Comparison of ENCODE assay signal across 16 cellular contexts in the genomic region with DNA sequence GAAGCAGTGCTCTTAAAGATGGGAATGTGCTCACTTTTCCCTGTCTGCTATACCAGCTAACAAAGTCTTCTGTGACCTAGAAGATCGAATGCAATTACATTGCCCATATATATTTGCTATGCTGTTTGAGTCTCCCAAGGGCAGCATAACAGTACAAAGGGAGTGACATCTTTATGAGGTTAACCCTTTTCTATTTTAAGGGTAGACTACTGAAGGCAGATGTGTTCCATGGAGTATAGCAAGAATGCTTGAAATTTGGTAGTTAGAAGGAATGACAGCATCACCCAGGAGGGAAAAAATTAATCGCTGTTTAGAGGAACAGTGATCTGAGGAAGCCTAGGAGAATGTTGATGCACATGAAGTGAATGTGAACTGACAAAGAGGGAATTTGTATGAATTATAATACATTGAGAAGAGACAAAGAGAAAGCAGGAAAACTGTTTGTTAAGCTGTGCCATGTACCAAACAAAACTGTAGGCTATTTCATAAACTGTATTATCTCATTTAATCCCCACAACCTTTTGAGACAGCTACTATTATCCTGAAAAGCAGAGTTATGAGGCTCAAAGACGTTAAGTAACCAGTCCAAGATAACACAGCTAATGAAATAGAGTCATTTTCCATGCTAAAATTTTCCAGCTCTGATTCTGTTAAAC. TPM values are rescaled to one million over a fixed set of nuclear protein-coding genes. Genes with fewer than 3 reads are reported as not detected.
DNase-seq lines count a peak whose midpoint lies in the region; ATAC-seq, FAIRE-seq and TF ChIP-seq lines count a peak whose summit lies in the region.
"Had no signal": no experiment of that assay in that cellular context is flagged by ENCODE, and none has a peak within 500 bp of the region (broad histone marks: within the 10 kb centered on the region; RNA-seq: fewer than 3 reads in every experiment).

No MANE protein-coding gene starts in this region.

- CTCF ChIA-PET in A673 (lab: Charles Lee) = interaction anchor here (1.7 kb wide), 1 partner anchor 13 kb away, joined by 3 read pairs; a partner anchor contains a TSS

- H3K4me2 ChIP-seq in neural cell (ENCODE audit: low read length) = peak overlapping the region; percentile 63

- no peaks in the 10 kb centered on the region for H3F3A ChIP-seq in neural cell (ENCODE audit: insufficient read depth, low read length, poor library complexity, severe bottlenecking)

- TF ChIP-seq POLR2A in H54 (IDR thresholded peaks at IDR 0.05; ENCODE audit: low read depth, low read length) = no peak

- POLR2A ChIA-PET in A673 (lab: Charles Lee; ENCODE audit: low non-redundant PET) = no interaction called here

- no peak for DNase-seq in A673 (ENCODE audit: low spot score)
- DNase-seq in H54 (ENCODE audit: insufficient read length, low spot score) = no peak
- DNase-seq in ascending aorta (ENCODE audit: low spot score in 2 of 2) = no peak
- DNase-seq in cerebellar cortex (ENCODE audit: low spot score) = no peak
- DNase-seq in COR-L47 (lab: John Stamatoyannopoulos, UW) = no peak
- DNase-seq in urothelium cell line (ENCODE audit: low spot score) = no peak
- DNase-seq: BE2C; MM.1S; NK-92 treated with Interleukin-12 subunit alpha and Interleukin-12 subunit beta, amount 100 ng/mL, for 24 hours; ovary; SJCRH30; spleen; testis had no signal

- no peaks in the 10 kb centered on the region for H3K79me2 ChIP-seq in neural cell (replicated peaks; ENCODE audit: insufficient read depth, low read length)

- FAIRE-seq in H54 (lab: Jason Lieb, UNC) = peak; percentile 23
- no peak for FAIRE-seq in urothelium cell line (lab: Jason Lieb, UNC)

- intact Hi-C loops in A673 (cut with micrococcal nuclease; ENCODE audit: unreplicated experiment) = no loop called here
- intact Hi-C loops in ascending aorta (cut with DNase I) = no loop called here

- H3K4me3 ChIP-seq in A673 (ENCODE audit: low read depth, low read length, poor library complexity, severe bottlenecking) = no peak overlapping the region
- H3K4me3 ChIP-seq in ascending aorta = no peak overlapping the region
- H3K4me3 ChIP-seq in neural cell (ENCODE audit: low read length) = peak overlapping the region; percentile 34
- H3K4me3 ChIP-seq: lung, ovary, SJCRH30, spleen, testis had no signal

- peak overlapping the region; percentile 20 for H3K9ac ChIP-seq in neural cell (ENCODE audit: low read length)

- TF ChIP-seq EP300 in neural cell (conservative IDR thresholded peaks at IDR 0.05; ENCODE audit: poor library complexity, severe bottlenecking) = peak; percentile 69

- H4K20me1 ChIP-seq in neural cell (ENCODE audit: insufficient read depth) = no peaks in the 10 kb centered on the region

- H3K4me1 ChIP-seq in A673 (ENCODE audit: insufficient read depth, low read length, poor library complexity, severe bottlenecking) (peaks cover 60% of the 10 kb centered on the region), ascending aorta (peaks cover 3 to 46% of the 10 kb centered on the region in 2 donors)

- TF ChIP-seq RAD21 in neural cell (conservative IDR thresholded peaks at IDR 0.05) = no peak

- no peak for TF ChIP-seq CTCF in A673 (conservative IDR thresholded peaks at IDR 0.05; ENCODE audit: low read depth, low read length)
- no peak for TF ChIP-seq CTCF in ascending aorta (IDR thresholded peaks at IDR 0.05)
- TF ChIP-seq CTCF in neural cell (IDR thresholded peaks at IDR 0.05; ENCODE audit: poor library complexity, severe bottlenecking) = no peak

- no peak overlapping the region for H2AFZ ChIP-seq in neural cell (ENCODE audit: low read depth, low read length)

- H3K9me3 ChIP-seq in A673 (ENCODE audit: low read depth, low read length, poor library complexity, severe bottlenecking) = no peaks in the 10 kb centered on the region
- no peaks in the 10 kb centered on the region for H3K9me3 ChIP-seq in ascending aorta
- no peaks in the 10 kb centered on the region for H3K9me3 ChIP-seq in neural cell (ENCODE audit: low read length)
- H3K9me3 ChIP-seq: BE2C, ovary, SJCRH30, spleen, testis had no signal

- no peak for ATAC-seq in GM18868 (IDR thresholded peaks at IDR 0.05; ENCODE audit: unreplicated experiment)

- no TSS peak for BruUV-seq in A673 (replicated peaks; lab: Mats Ljungman, UMichigan)

- H3K27ac ChIP-seq in A673 (ENCODE audit: low read depth, low read length, poor library complexity, severe bottlenecking) (peak overlapping the region; percentile 8), ascending aorta (peak overlapping the region; percentile 15 to 69), neural cell (ENCODE audit: low read length) (peak overlapping the region; percentile 69)
- H3K27ac ChIP-seq: ovary, SJCRH30 had no signal

- no peaks in the 10 kb centered on the region for H3K36me3 ChIP-seq in A673 (ENCODE audit: insufficient read depth, low read length, poor library complexity, severe bottlenecking)
- no peaks in the 10 kb centered on the region for H3K36me3 ChIP-seq in ascending aorta
- H3K36me3 ChIP-seq in neural cell (ENCODE audit: insufficient read depth, low read length) = no peaks in the 10 kb centered on the region
- H3K36me3 ChIP-seq: BE2C, ovary, SJCRH30 had no signal

- H3K9me2 ChIP-seq in neural cell (ENCODE audit: insufficient read depth, low read length) = no peaks in the 10 kb centered on the region

- H3K27me3 ChIP-seq in A673 (replicated peaks; ENCODE audit: insufficient read depth, low read depth, low read length, poor library complexity) = no peaks in the 10 kb centered on the region
- H3K27me3 ChIP-seq in ascending aorta = no peaks in the 10 kb centered on the region
- H3K27me3 ChIP-seq in neural cell (ENCODE audit: insufficient read depth, low read depth, low read length) = no peaks in the 10 kb centered on the region
- H3K27me3 ChIP-seq: BE2C, ovary, SJCRH30, spleen, testis had no signal

TF ChIP-seq in neural cell, 6 proteins besides CTCF, POLR2A, EP300 and RAD21:
- TF ChIP-seq MXI1 (conservative IDR thresholded peaks at IDR 0.05; ENCODE audit: poor library complexity, severe bottlenecking) (no peak), TAF1 (IDR thresholded peaks at IDR 0.05; ENCODE audit: low read depth) (no peak), EZH2 (IDR thresholded peaks at IDR 0.05; ENCODE audit: borderline replicate concordance, insufficient read depth, low read length, poor library complexity, severe bottlenecking) (no peak), POLR2AphosphoS5 (IDR thresholded peaks at IDR 0.05) (peak; percentile 33), SMC3 (conservative IDR thresholded peaks at IDR 0.05; ENCODE audit: poor library complexity) (no peak)
- TF ChIP-seq, protein P1, sequence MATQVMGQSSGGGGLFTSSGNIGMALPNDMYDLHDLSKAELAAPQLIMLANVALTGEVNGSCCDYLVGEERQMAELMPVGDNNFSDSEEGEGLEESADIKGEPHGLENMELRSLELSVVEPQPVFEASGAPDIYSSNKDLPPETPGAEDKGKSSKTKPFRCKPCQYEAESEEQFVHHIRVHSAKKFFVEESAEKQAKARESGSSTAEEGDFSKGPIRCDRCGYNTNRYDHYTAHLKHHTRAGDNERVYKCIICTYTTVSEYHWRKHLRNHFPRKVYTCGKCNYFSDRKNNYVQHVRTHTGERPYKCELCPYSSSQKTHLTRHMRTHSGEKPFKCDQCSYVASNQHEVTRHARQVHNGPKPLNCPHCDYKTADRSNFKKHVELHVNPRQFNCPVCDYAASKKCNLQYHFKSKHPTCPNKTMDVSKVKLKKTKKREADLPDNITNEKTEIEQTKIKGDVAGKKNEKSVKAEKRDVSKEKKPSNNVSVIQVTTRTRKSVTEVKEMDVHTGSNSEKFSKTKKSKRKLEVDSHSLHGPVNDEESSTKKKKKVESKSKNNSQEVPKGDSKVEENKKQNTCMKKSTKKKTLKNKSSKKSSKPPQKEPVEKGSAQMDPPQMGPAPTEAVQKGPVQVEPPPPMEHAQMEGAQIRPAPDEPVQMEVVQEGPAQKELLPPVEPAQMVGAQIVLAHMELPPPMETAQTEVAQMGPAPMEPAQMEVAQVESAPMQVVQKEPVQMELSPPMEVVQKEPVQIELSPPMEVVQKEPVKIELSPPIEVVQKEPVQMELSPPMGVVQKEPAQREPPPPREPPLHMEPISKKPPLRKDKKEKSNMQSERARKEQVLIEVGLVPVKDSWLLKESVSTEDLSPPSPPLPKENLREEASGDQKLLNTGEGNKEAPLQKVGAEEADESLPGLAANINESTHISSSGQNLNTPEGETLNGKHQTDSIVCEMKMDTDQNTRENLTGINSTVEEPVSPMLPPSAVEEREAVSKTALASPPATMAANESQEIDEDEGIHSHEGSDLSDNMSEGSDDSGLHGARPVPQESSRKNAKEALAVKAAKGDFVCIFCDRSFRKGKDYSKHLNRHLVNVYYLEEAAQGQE (IDR thresholded peaks at IDR 0.05; ENCODE audit: borderline replicate concordance) = peak; percentile 62

RNA-seq across cellular contexts. Expression of a gene that starts 13.0 kb away (rescaled TPM):
- 6.4 and 7.9 TPM in 2 replicates for total RNA-seq in A673 (2021)
- 13.2 TPM for total RNA-seq in ascending aorta
- polyA plus RNA-seq in neural cell = 3.1 and 3.6 TPM in 2 replicates
- 16.1 and 23.0 TPM in 2 replicates for polyA minus RNA-seq in neural cell

RNA-seq across cellular contexts. Expression of a gene that starts 59.7 kb away (rescaled TPM):
- total RNA-seq in A673 (2021) = 30.5 and 33.1 TPM in 2 replicates
- 9.5 TPM for total RNA-seq in ascending aorta
- polyA plus RNA-seq in neural cell = 206 and 238 TPM in 2 replicates
- 117 and 129 TPM in 2 replicates for polyA minus RNA-seq in neural cell

RNA-seq across cellular contexts. Expression of a gene that starts 59.8 kb away (rescaled TPM):
- total RNA-seq in A673 (2021) = 11.0 and 12.7 TPM in 2 replicates
- 16.6 TPM for total RNA-seq in ascending aorta
- polyA plus RNA-seq in neural cell = 3.1 and 3.5 TPM in 2 replicates
- polyA minus RNA-seq in neural cell = 7.8 and 12.2 TPM in 2 replicates

Comparison
In these comparisons a context has a peak if more than half of its experiments do, and no peak if none do; other contexts are left out.
1. H3K27ac ChIP-seq: peak in every context shown above with its lines; median percentile 69 in neural cell; 42 in ascending aorta; 8 in A673.